27 cellular contexts compared by ENCODE assay signal in the genomic region with DNA sequence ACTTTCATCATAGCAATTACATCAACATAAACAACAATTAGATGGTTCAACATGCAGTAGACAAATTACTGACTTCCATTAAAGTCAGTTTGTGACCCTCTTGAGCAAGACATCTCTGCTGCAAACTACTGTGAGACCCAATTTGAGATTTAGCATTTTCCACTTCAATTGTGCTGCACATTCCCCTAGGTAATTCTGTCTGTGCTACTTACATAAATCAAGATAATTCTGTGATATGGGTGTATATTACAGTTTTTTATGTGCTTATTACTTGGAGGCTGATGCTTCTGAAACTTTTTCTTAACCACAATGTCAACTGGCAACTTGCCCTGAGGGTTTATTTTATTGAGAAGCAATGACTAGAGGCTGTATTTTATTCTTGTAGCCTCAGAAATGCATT.
"Had no signal": no experiment of that assay in that cellular context is flagged by ENCODE, and none has a peak within 500 bp of the region (broad histone marks: within the 10 kb centered on the region; RNA-seq: fewer than 3 reads in every experiment).

No MANE protein-coding gene starts in this region.

- ATAC-seq: effector memory CD8-positive, alpha-beta T cell; gastrocnemius medialis; left lung; lower lobe of right lung; sciatic nerve; stimulated activated naive CD8-positive, alpha-beta T cell treated with anti-CD3 and anti-CD28 coated beads, Interleukin-15, Interleukin-2, amounts not matched to agents 100 U/mL and 50 U/mL, for 24 hours had no signal

- H3K27me3 Mint-ChIP-seq: effector memory CD8-positive, alpha-beta T cell had no signal

- H3K27ac Mint-ChIP-seq: effector memory CD8-positive, alpha-beta T cell; nephron progenitor cell had no signal

- H3K9me3 ChIP-seq: gastrocnemius medialis, left lung, lower lobe of right lung, neutrophil, prostate gland, testis, transverse colon had no signal

- H3K4me3 ChIP-seq: coronary artery, dorsolateral prefrontal cortex, gastrocnemius medialis, left lung, lower lobe of right lung, prostate gland, skin epidermis, testis, transverse colon had no signal

- H3K4me1 Mint-ChIP-seq: nephron progenitor cell had no signal

- H3K27me3 ChIP-seq: brain microvascular endothelial cell, dorsolateral prefrontal cortex, gastrocnemius medialis, left lung, neutrophil, testis, transverse colon had no signal

- DNase-seq: activated CD4-positive, alpha-beta T cell treated with anti-CD3 and anti-CD28 coated beads for 4 hours; activated CD4-positive, alpha-beta T cell treated with anti-CD3 and anti-CD28 coated beads, Interleukin-2, amount 50 U/mL, for 4 hours; activated CD4-positive, CD25-positive, alpha-beta regulatory T cell; activated gamma-delta T cell treated with Interleukin-2 at 50 U/mL for 16 hours; activated naive CD4-positive, alpha-beta T cell treated with anti-CD3 and anti-CD28 coated beads, Interleukin-2, amount 50 U/mL, for 16 hours; amniotic stem cell; brain microvascular endothelial cell; dorsolateral prefrontal cortex; effector memory CD8-positive, alpha-beta T cell; erythroblast; gastrocnemius medialis; glutamatergic neuron; left lung; lower lobe of right lung; mesendoderm; nephron progenitor cell; retina; stimulated activated CD4-positive, alpha-beta T cell treated with anti-CD3 and anti-CD28 coated beads, Interleukin-12 subunit alpha, Interleukin-12 subunit beta, amount 100 ng/mL, for 4 hours; stimulated activated CD4-positive, alpha-beta T cell treated with anti-CD3 and anti-CD28 coated beads, Interleukin-4, amount 100 ng/mL, for 1 hour; stimulated activated naive CD8-positive, alpha-beta T cell treated with anti-CD3 and anti-CD28 coated beads, Interleukin-15, Interleukin-2, amounts not matched to agents 100 U/mL and 50 U/mL, for 24 hours; testis; transverse colon had no signal

- H3K27ac ChIP-seq: brain microvascular endothelial cell, coronary artery, dorsolateral prefrontal cortex, gastrocnemius medialis, left lung, lower lobe of right lung, neutrophil, prostate gland, skin epidermis, testis, transverse colon had no signal

- H3K36me3 ChIP-seq: brain microvascular endothelial cell, gastrocnemius medialis, left lung, lower lobe of right lung, neutrophil, prostate gland, transverse colon had no signal

- H3K4me1 ChIP-seq: gastrocnemius medialis, left lung, lower lobe of right lung, prostate gland, testis, transverse colon had no signal

- H3K4me3 Mint-ChIP-seq: effector memory CD8-positive, alpha-beta T cell; nephron progenitor cell had no signal
